In the genomic region with DNA sequence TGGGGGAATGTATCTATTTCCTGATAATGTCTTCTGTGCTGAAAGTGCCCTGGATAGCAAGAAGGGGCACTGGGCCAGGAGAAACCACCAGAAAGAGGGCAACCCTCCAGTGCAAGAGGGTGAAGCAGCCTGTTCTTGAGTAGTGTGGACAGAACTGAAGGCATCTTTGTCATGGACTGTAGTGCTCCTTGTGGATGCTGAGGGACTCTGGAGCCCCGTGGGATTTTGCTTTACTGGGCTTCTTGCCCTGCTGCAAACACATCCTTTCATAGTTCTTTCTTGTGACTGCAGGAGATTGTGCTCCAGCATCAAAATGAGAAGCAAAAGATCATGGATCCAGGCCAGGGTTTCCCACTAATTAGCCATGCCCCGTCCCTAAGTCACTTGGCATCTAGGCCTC, we compare ENCODE assay signal across 24 cellular contexts.
"Had no signal": no experiment of that assay in that cellular context is flagged by ENCODE, and none has a peak within 500 bp of the region (broad histone marks: within the 10 kb centered on the region; RNA-seq: fewer than 3 reads in every experiment).

No MANE protein-coding gene starts in this region.

- ATAC-seq: effector memory CD8-positive, alpha-beta T cell; left colon; lower lobe of right lung; mucosa of descending colon; natural killer cell treated with Interleukin-12 subunit alpha and Interleukin-12 subunit beta and Interleukin-15 and Interleukin-18, amount 100 ng/mL, for 72 hours; pancreas; right lobe of liver had no signal

- H3K27me3 ChIP-seq: neutrophil, pancreas, right lobe of liver, stomach, tibial nerve, upper lobe of left lung had no signal

- H3K36me3 ChIP-seq: left ventricle myocardium inferior, lower lobe of right lung, neutrophil, pancreas, right lobe of liver, stomach, thoracic aorta, tibial nerve, upper lobe of left lung had no signal

- H3K9me3 ChIP-seq: left ventricle myocardium inferior, lower lobe of right lung, mucosa of descending colon, neutrophil, pancreas, right lobe of liver, stomach, thoracic aorta, tibial nerve, upper lobe of left lung had no signal

- H3K27ac ChIP-seq: left ventricle myocardium inferior, lower lobe of right lung, neutrophil, pancreas, right lobe of liver, stomach, thoracic aorta, tibial nerve, upper lobe of left lung had no signal

- DNase-seq: cortex of kidney; effector memory CD8-positive, alpha-beta T cell; immature natural killer cell; islet precursor cell; kidney glomerular epithelial cell; left colon; left ventricle myocardium inferior; lower lobe of right lung; mucosa of descending colon; naive B cell; pancreas; right lobe of liver; stimulated activated CD4-positive, alpha-beta T cell treated with anti-CD3 and anti-CD28 coated beads, Interleukin-12 subunit alpha, Interleukin-12 subunit beta, amount 100 ng/mL, for 4 hours; stimulated activated CD4-positive, alpha-beta T cell treated with anti-CD3 and anti-CD28 coated beads, Interleukin-1b, Interleukin-23, amount 100 ng/mL, for 48 hours; stimulated activated CD4-positive, alpha-beta T cell treated with anti-CD3 and anti-CD28 coated beads, Interleukin-4, amount 100 ng/mL, for 1 hour; stimulated activated CD8-positive, alpha-beta memory T cell treated with anti-CD3 and anti-CD28 coated beads, Interleukin-4, amount 100 ng/mL, for 48 hours; stimulated activated naive CD4-positive, alpha-beta T cell treated with Interleukin-2 at 50 U/mL for 16 hours; stomach had no signal

- H3K4me1 ChIP-seq: left ventricle myocardium inferior, lower lobe of right lung, pancreas, right lobe of liver, stomach, tibial nerve, upper lobe of left lung had no signal

- H3K4me3 ChIP-seq: left ventricle myocardium inferior, lower lobe of right lung, mucosa of descending colon, pancreas, right lobe of liver, smooth muscle cell, stomach, thoracic aorta, tibial nerve, upper lobe of left lung had no signal
